Comparison of ENCODE assay signal across 1 cellular context in the genomic region with DNA sequence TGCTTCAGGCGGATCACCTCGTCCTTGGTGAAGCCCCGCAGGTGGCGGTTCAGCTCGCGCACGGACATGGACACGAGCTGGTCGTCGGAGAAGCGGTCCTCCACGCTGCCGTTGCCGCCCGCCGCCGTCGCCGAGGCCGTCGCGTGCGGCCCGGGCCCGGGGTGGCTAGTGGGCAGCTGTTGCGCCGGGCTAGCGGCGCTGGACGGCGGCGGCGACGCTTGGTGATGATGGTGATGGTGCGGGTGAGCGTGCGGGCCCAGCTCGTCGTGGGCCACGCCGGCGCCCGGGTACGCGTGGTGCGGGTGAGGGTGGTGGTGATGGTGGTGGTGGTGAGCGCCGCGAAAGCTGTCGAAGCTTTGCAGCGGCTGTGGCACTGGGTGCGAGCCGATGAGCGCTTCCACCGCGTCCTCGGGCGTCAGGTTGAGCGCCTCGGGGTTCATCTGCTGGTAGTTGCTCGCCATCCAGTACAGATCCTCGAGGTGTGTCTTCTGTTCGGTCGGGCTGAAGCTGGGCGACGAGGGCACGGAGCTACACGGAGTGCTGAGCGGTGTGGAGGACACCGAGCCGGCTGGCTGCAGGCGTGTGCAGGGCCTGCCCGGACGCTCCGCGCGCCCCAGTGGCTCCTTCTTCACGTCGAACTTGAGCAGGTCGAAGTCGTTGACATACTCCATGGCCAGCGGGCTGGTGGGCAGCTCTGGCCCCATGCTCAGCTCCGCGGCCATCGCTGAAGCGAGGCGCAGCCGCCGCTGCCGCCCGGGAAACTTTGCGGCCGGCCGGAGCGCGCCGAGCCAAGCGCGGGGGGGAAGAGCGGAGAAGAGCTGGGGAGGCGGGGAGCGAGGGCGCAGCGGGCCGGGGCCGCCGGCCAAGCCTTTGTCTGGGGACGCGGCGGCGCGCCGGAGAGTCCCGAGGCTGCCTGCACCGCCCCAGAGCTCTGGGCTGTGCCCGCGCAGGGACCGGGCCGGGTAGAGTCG.
A peak's percentile ranks its signal among the peaks of the same experiment; 100 is the strongest.
TF ChIP-seq lines count a peak whose summit lies in the region.

No MANE protein-coding gene starts in this region.

TF ChIP-seq in GM12878, 131 proteins besides CTCF, POLR2A, EP300 and RAD21:
- TF ChIP-seq YY1 (IDR thresholded peaks at IDR 0.05; ENCODE audit: low read depth, low read length) (no peak), HDAC6 (IDR thresholded peaks at IDR 0.05; ENCODE audit: unreplicated experiment) (peak; percentile 57), SUZ12 (IDR thresholded peaks at IDR 0.05; ENCODE audit: unreplicated experiment) (peak; percentile 9), USF2 (IDR thresholded peaks at IDR 0.05; ENCODE audit: borderline replicate concordance, low read depth, low read length) (no peak)
